Comparison of ENCODE assay signal across 1 cellular context in genomic region chr16:4944333-4945281, GRCh38.
TF ChIP-seq lines count a peak whose summit lies in the region.

No MANE protein-coding gene starts in this region.

TF ChIP-seq in HepG2, 621 proteins besides CTCF, POLR2A, EP300 and RAD21 (continued from another document and continues in another):
- TF ChIP-seq NFAT5 (CRISPR knock-in tag; IDR thresholded peaks at IDR 0.05) (no peak), ZNF839 (CRISPR knock-in tag; IDR thresholded peaks at IDR 0.05; ENCODE audit: borderline replicate concordance) (no peak), HIVEP1 (CRISPR knock-in tag; IDR thresholded peaks at IDR 0.05) (peak; percentile 87), CC2D1A (CRISPR knock-in tag; IDR thresholded peaks at IDR 0.05) (no peak), FOXM1 (CRISPR knock-in tag; IDR thresholded peaks at IDR 0.05) (no peak), ZNF598 (CRISPR knock-in tag; IDR thresholded peaks at IDR 0.05; ENCODE audit: borderline replicate concordance) (no peak; the same call in 1 of the 2 replicates), ZNF768 (CRISPR knock-in tag; IDR thresholded peaks at IDR 0.05) (peak; percentile 31; the same call in 1 of the 2 replicates), MTA1 (CRISPR knock-in tag; IDR thresholded peaks at IDR 0.05; ENCODE audit: borderline replicate concordance) (peak; percentile 84), ZMYM3 (CRISPR knock-in tag; IDR thresholded peaks at IDR 0.05) (no peak; the same call in 1 of the 2 replicates), ZNF431 (CRISPR knock-in tag; IDR thresholded peaks at IDR 0.05; ENCODE audit: borderline replicate concordance, low read depth) (no peak; the same call in 1 of the 2 replicates), BORCS8-MEF2B (CRISPR knock-in tag; IDR thresholded peaks at IDR 0.05) (no peak), TCF7L2 (IDR thresholded peaks at IDR 0.05; ENCODE audit: low read depth, low read length) (no peak), ZSCAN31 (CRISPR knock-in tag; IDR thresholded peaks at IDR 0.05; ENCODE audit: low read depth) (no peak), SSRP1 (CRISPR knock-in tag; IDR thresholded peaks at IDR 0.05) (no peak), ZBTB37 (CRISPR knock-in tag; IDR thresholded peaks at IDR 0.05) (no peak; the same call in 1 of the 2 replicates), ZNF383 (CRISPR knock-in tag; IDR thresholded peaks at IDR 0.05; ENCODE audit: borderline replicate concordance) (no peak), NFKB2 (CRISPR knock-in tag; IDR thresholded peaks at IDR 0.05; ENCODE audit: borderline replicate concordance) (no peak), SMAD1 (CRISPR knock-in tag; IDR thresholded peaks at IDR 0.05; ENCODE audit: borderline replicate concordance, low read depth) (no peak; the same call in 1 of the 2 replicates), ZNF737 (CRISPR knock-in tag; IDR thresholded peaks at IDR 0.05; ENCODE audit: borderline replicate concordance) (no peak), NR3C1 (CRISPR knock-in tag; IDR thresholded peaks at IDR 0.05) (no peak), ZNF350 (CRISPR knock-in tag; IDR thresholded peaks at IDR 0.05; ENCODE audit: borderline replicate concordance, low read depth) (peak; percentile 88), NRL (CRISPR knock-in tag; IDR thresholded peaks at IDR 0.05; ENCODE audit: borderline replicate concordance) (no peak; the same call in 1 of the 2 replicates), IKZF1 (IDR thresholded peaks at IDR 0.05) (no peak), ZNF180 (CRISPR knock-in tag; IDR thresholded peaks at IDR 0.05; ENCODE audit: borderline replicate concordance, low read depth) (no peak), FOXK1 (CRISPR knock-in tag; IDR thresholded peaks at IDR 0.05; ENCODE audit: borderline replicate concordance, low read depth) (peak; percentile 50; the same call in 1 of the 2 replicates), TARDBP (CRISPR knock-in tag; IDR thresholded peaks at IDR 0.05) (peak; percentile 52; the same call in 1 of the 2 replicates), TP53 (CRISPR knock-in tag; conservative IDR thresholded peaks at IDR 0.05) (peak; percentile 16), MAFK (conservative IDR thresholded peaks at IDR 0.05 in 1 of 2, IDR thresholded peaks at IDR 0.05 in 1 of 2; ENCODE audit: low read length in 2 of 2) (peak; percentile 26 to 49; a peak in 3 of 4 replicates), ZNF367 (CRISPR knock-in tag; IDR thresholded peaks at IDR 0.05; ENCODE audit: borderline replicate concordance) (no peak), CCDC6 (CRISPR knock-in tag; IDR thresholded peaks at IDR 0.05) (peak; percentile 73; the same call in 1 of the 2 replicates), EEA1 (CRISPR knock-in tag; IDR thresholded peaks at IDR 0.05; ENCODE audit: borderline replicate concordance) (0 out of 2 replicates have a peak, but pooled peaks have one; percentile 10), MBNL3 (CRISPR knock-in tag; conservative IDR thresholded peaks at IDR 0.05) (no peak), AGO2 (optimal IDR thresholded peaks at IDR 0.05; ENCODE audit: low read depth, low read length) (no peak), THAP9 (CRISPR knock-in tag; IDR thresholded peaks at IDR 0.05; ENCODE audit: borderline replicate concordance) (peak; percentile 39; the same call in 1 of the 2 replicates), KLF6 (CRISPR knock-in tag; IDR thresholded peaks at IDR 0.05) (0 out of 2 replicates have a peak, but pooled peaks have one; percentile 90), ZBTB43 (CRISPR knock-in tag; conservative IDR thresholded peaks at IDR 0.05) (no peak), ZNF3 (CRISPR knock-in tag; IDR thresholded peaks at IDR 0.05) (no peak), RARG (CRISPR knock-in tag; IDR thresholded peaks at IDR 0.05; ENCODE audit: low read depth) (no peak), MED1 (CRISPR knock-in tag; IDR thresholded peaks at IDR 0.05) (peak; percentile 90), ZHX2 (IDR thresholded peaks at IDR 0.05; ENCODE audit: low read depth) (peak; percentile 29; the same call in 1 of the 2 replicates), ZHX2 (CRISPR knock-in tag; IDR thresholded peaks at IDR 0.05; ENCODE audit: borderline replicate concordance) (no peak), NR0B2 (CRISPR knock-in tag; IDR thresholded peaks at IDR 0.05) (no peak), NFE2 (CRISPR knock-in tag; IDR thresholded peaks at IDR 0.05) (no peak), ZNF205 (CRISPR knock-in tag; IDR thresholded peaks at IDR 0.05) (peak; percentile 52; the same call in 1 of the 2 replicates), ZBTB44 (CRISPR knock-in tag; IDR thresholded peaks at IDR 0.05) (no peak), ZNF124 (CRISPR knock-in tag; IDR thresholded peaks at IDR 0.05) (no peak), ZNF572 (CRISPR knock-in tag; IDR thresholded peaks at IDR 0.05) (peak; percentile 40; the same call in 1 of the 2 replicates)
